In the genomic region with DNA sequence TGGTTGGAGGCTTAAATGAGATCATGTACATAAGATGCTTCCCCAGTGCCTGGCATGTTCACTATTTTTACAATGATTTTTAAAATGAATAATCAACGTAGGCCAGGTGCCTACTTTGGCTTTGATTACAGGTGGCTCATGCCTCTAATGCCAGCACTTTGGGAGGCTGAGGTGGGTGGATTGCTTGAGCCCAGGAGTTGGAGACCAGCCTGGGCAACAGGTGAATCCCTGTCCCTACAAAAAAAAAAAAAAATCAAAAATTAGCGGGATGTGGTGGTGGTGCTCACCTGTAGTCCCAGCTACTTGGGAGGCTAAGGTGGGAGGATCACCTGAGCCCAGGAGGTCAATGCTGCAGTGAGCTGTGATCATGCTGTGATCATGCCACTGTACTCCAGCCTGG, we compare ENCODE assay signal across 8 cellular contexts. TPM values are rescaled to one million over a fixed set of nuclear protein-coding genes. Genes with fewer than 3 reads are reported as not detected.
"Had no signal": no experiment of that assay in that cellular context is flagged by ENCODE, and none has a peak within 500 bp of the region (broad histone marks: within the 10 kb centered on the region; RNA-seq: fewer than 3 reads in every experiment).

No MANE protein-coding gene starts in this region.

- H3K4me3 ChIP-seq: K562 had no signal

- H3K4me3 Mint-ChIP-seq: IgD-negative memory B cell had no signal

- DNase-seq: IMR-90, KBM-7, KG1 had no signal

- ATAC-seq: HepG2, K562 had no signal

- H3K27me3 Mint-ChIP-seq: IgD-negative memory B cell had no signal

- H3K27ac Mint-ChIP-seq: IgD-negative memory B cell had no signal

- H3K27ac ChIP-seq: HL-60 had no signal

- H3K9me3 Mint-ChIP-seq: IgD-negative memory B cell had no signal

- H3K36me3 Mint-ChIP-seq: IgD-negative memory B cell had no signal

RNA-seq across cellular contexts. Expression of a gene that starts 9.2 kb away (rescaled TPM):
- total RNA-seq: HepG2, HT-29 had no signal
- polyA plus RNA-seq: HepG2 had no signal
